ENCODE assay signal across 10 cellular contexts in the genomic region with DNA sequence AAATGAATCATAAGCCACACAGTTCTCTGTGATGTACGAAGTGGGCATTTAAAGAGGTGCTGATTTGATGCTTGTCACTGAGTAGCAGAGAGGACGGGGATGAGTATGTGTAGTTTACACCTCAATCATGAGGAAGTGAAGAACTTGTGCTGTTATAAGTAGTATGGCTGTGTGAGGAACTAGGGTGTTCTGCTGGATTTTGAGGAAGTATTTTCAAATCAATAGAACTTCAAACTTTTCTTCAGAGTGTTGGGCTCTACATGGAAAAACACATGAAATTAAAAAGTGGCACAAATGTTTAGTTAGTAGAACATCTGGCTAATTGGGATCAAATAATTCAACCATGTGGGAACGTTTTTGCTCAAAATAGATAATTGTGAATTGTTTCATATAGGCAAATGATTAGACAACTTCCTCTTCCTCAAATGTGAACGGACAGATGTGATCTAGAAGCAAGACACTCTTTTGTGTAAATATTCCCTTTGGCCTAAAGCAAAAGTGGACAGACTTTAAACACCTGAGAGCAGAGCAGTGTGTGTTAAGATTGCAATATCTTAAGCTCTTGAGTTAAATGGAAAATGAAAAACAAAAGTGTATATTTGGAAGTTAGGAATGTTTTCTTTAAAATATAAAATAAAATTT.
DNase-seq lines count a peak whose midpoint lies in the region; ATAC-seq and TF ChIP-seq lines count a peak whose summit lies in the region.
"Had no signal": no experiment of that assay in that cellular context is flagged by ENCODE, and none has a peak within 500 bp of the region (broad histone marks: within the 10 kb centered on the region; RNA-seq: fewer than 3 reads in every experiment).

No MANE protein-coding gene starts in this region.

- no peaks in the 10 kb centered on the region for H3K79me2 ChIP-seq in SU-DHL-6 (ENCODE audit: insufficient read depth, low read length)

- no peak overlapping the region for H3K4me2 ChIP-seq in SU-DHL-6 (ENCODE audit: low read depth, low read length, poor library complexity, severe bottlenecking)

- H3K4me3 ChIP-seq in GM06990 (replicated peaks; ENCODE audit: low read depth, low read length) (no peak overlapping the region), SU-DHL-6 (ENCODE audit: insufficient read depth, low read length, poor library complexity, severe bottlenecking) (no peak overlapping the region)

- no peak for TF ChIP-seq CTCF in GM06990 (IDR thresholded peaks at IDR 0.05; ENCODE audit: insufficient read depth, low read length, poor library complexity, severe bottlenecking)
- TF ChIP-seq CTCF in SU-DHL-6 (IDR thresholded peaks at IDR 0.05; ENCODE audit: insufficient read depth, low read length, poor library complexity, severe bottlenecking): no peak

- DNase-seq in GM06990 (ENCODE audit: extremely low read depth, insufficient read length): peak; percentile 21
- no peak for DNase-seq in stimulated activated CD4-positive, alpha-beta T cell treated with anti-CD3 and anti-CD28 coated beads, Interleukin-1b, Interleukin-23, amount 100 ng/mL, for 48 hours
- DNase-seq in NCI-H82 (lab: John Stamatoyannopoulos, UW): no peak
- no peak for DNase-seq in NCI-H1694 (lab: John Stamatoyannopoulos, UW)
- no peak for DNase-seq in cortex of kidney (lab: John Stamatoyannopoulos, UW)
- DNase-seq: activated naive CD4-positive, alpha-beta T cell treated with anti-CD3 and anti-CD28 coated beads, Interleukin-2, amount 10 ng/mL, durations not matched to agents 7 days and 5 days; CD4-positive, alpha-beta T cell had no signal

- H3F3A ChIP-seq in SU-DHL-6 (ENCODE audit: insufficient read depth): no peaks in the 10 kb centered on the region

- no peaks in the 10 kb centered on the region for H3K9me2 ChIP-seq in SU-DHL-6 (replicated peaks; ENCODE audit: insufficient read depth, low read length)

- H3K9ac ChIP-seq in SU-DHL-6 (ENCODE audit: low read length): no peak overlapping the region

- H4K20me1 ChIP-seq in SU-DHL-6 (ENCODE audit: low read depth, low read length): no peaks in the 10 kb centered on the region

- no peaks in the 10 kb centered on the region for H3K36me3 ChIP-seq in GM06990 (ENCODE audit: control insufficient read depth, insufficient read depth, low read length)
- no peaks in the 10 kb centered on the region for H3K36me3 ChIP-seq in SU-DHL-6 (ENCODE audit: low read length)

- no peak overlapping the region for H3K27ac ChIP-seq in SU-DHL-6 (ENCODE audit: low read depth, low read length)

- H3K9me3 ChIP-seq in SU-DHL-6 (ENCODE audit: insufficient read depth, low read length): no peaks in the 10 kb centered on the region

- H3K27me3 ChIP-seq in GM06990 (replicated peaks; ENCODE audit: control insufficient read depth, insufficient read depth, low read length): no peaks in the 10 kb centered on the region
- no peaks in the 10 kb centered on the region for H3K27me3 ChIP-seq in SU-DHL-6 (ENCODE audit: low read length)

- ATAC-seq in GM21367 (IDR thresholded peaks at IDR 0.05; ENCODE audit: unreplicated experiment): peak; percentile 77
- ATAC-seq in HG03175 (IDR thresholded peaks at IDR 0.05; ENCODE audit: unreplicated experiment): peak; percentile 85

- H2AFZ ChIP-seq in SU-DHL-6 (ENCODE audit: low read depth, low read length, severe bottlenecking): peak overlapping the region; percentile 60
